8 cellular contexts compared by ENCODE assay signal in genomic region chr9:86354882-86355399, GRCh38. TPM values are rescaled to one million over a fixed set of nuclear protein-coding genes. Genes with fewer than 3 reads are reported as not detected.
A peak's percentile ranks its signal among the peaks of the same experiment; 100 is the strongest.
DNase-seq lines count a peak whose midpoint lies in the region; ATAC-seq and TF ChIP-seq lines count a peak whose summit lies in the region.

No MANE protein-coding gene starts in this region.

- H3K4me3 Mint-ChIP-seq in naive thymus-derived CD8-positive, alpha-beta T cell, result peak overlapping the region; percentile 94 to 99 (median 96)

- peaks cover 14 to 52% (median 37%) of the 10 kb centered on the region in 4 donors for H3K4me1 Mint-ChIP-seq in naive thymus-derived CD8-positive, alpha-beta T cell

- ATAC-seq in GM18519 (IDR thresholded peaks at IDR 0.05; ENCODE audit: low FRiP score, unreplicated experiment), result peak; percentile 2
- no peak for ATAC-seq in naive thymus-derived CD8-positive, alpha-beta T cell
- ATAC-seq in HG03442 (IDR thresholded peaks at IDR 0.05; ENCODE audit: unreplicated experiment), result no peak
- ATAC-seq in HG03520 (IDR thresholded peaks at IDR 0.05; ENCODE audit: unreplicated experiment), result no peak

- H3K27ac ChIP-seq in OCI-LY1 (ENCODE audit: low read depth, low read length, poor library complexity, severe bottlenecking) (no peak overlapping the region), duodenal mucosa (ENCODE audit: low read depth, low read length) (peak overlapping the region; percentile 89)

- no peak for TF ChIP-seq CTCF in OCI-LY1 (IDR thresholded peaks at IDR 0.05; ENCODE audit: low read length)

- H3K4me1 ChIP-seq in OCI-LY1 (ENCODE audit: insufficient read depth, low read length, severe bottlenecking) (peaks cover 37% of the 10 kb centered on the region), duodenal mucosa (ENCODE audit: control insufficient read depth in 1 of 2, insufficient read depth in 2 of 2, low read length in 2 of 2) (peaks cover 16 to 27% of the 10 kb centered on the region in 2 donors)

- H3K9me2 ChIP-seq in OCI-LY1 (ENCODE audit: low read depth, low read length), result no peaks in the 10 kb centered on the region

- H3K27me3 ChIP-seq in OCI-LY1 (ENCODE audit: insufficient read depth, low read length) (no peaks in the 10 kb centered on the region), duodenal mucosa (ENCODE audit: control insufficient read depth in 1 of 2, insufficient read depth in 2 of 2, low read length in 2 of 2) (no peaks in the 10 kb centered on the region)

- DNase-seq in naive thymus-derived CD8-positive, alpha-beta T cell, result no peak
- DNase-seq in SW 1271 (lab: John Stamatoyannopoulos, UW) (no peak), medulla oblongata (ENCODE audit: extremely low spot score) (no peak)

- H3K4me3 ChIP-seq in OCI-LY1 (ENCODE audit: low read depth, low read length, poor library complexity, severe bottlenecking), result peak overlapping the region; percentile 94
- peak overlapping the region; percentile 78 to 93 for H3K4me3 ChIP-seq in duodenal mucosa (ENCODE audit: low read depth in 1 of 2, low read length in 2 of 2)

- H3K36me3 ChIP-seq in OCI-LY1 (ENCODE audit: insufficient read depth, low read length), result peaks cover 4% of the 10 kb centered on the region; the same call in 1 of the 2 replicates
- H3K36me3 ChIP-seq in duodenal mucosa (ENCODE audit: control insufficient read depth in 1 of 2, insufficient read depth in 2 of 2, low read length in 2 of 2), result no peaks in the 10 kb centered on the region

- H3K79me2 ChIP-seq in OCI-LY1 (ENCODE audit: insufficient read depth, low read length), result peaks cover 36% of the 10 kb centered on the region

- peaks cover 0 to 18% (median 10%) of the 10 kb centered on the region in 3 donors for H3K36me3 Mint-ChIP-seq in naive thymus-derived CD8-positive, alpha-beta T cell

- no peaks in the 10 kb centered on the region for H4K20me1 ChIP-seq in OCI-LY1 (ENCODE audit: insufficient read depth, low read length)

- peak overlapping the region; percentile 44 for H3K9ac ChIP-seq in OCI-LY1 (ENCODE audit: low read length)
- peak overlapping the region; percentile 74 to 85 for H3K9ac ChIP-seq in duodenal mucosa (ENCODE audit: low read depth in 1 of 2, low read length in 2 of 2)

- no peak overlapping the region for H2AFZ ChIP-seq in OCI-LY1 (ENCODE audit: low read length)

- H3K4me2 ChIP-seq in OCI-LY1 (ENCODE audit: low read length), result peak overlapping the region; percentile 88

- no peaks in the 10 kb centered on the region for H3F3A ChIP-seq in OCI-LY1 (ENCODE audit: insufficient read depth, low read length)

- H3K9me3 Mint-ChIP-seq in naive thymus-derived CD8-positive, alpha-beta T cell, result no peaks in the 10 kb centered on the region

- no peaks in the 10 kb centered on the region for H3K27me3 Mint-ChIP-seq in naive thymus-derived CD8-positive, alpha-beta T cell

- peak overlapping the region; percentile 76 to 97 (median 94) for H3K27ac Mint-ChIP-seq in naive thymus-derived CD8-positive, alpha-beta T cell

- H3K9me3 ChIP-seq in OCI-LY1 (ENCODE audit: low read length) (no peaks in the 10 kb centered on the region), duodenal mucosa (ENCODE audit: control insufficient read depth in 1 of 2, low read length in 2 of 2) (no peaks in the 10 kb centered on the region)

- POLR2A ChIA-PET in naive thymus-derived CD8-positive, alpha-beta T cell (lab: Charles Lee), result interaction anchor here (1.3 kb wide), 1 partner anchor 72 kb away, joined by 6 read pairs; the partner anchor contains the start of gene ISCA1

RNA-seq across cellular contexts. Expression of gene TUT7, which starts 0.7 kb away (rescaled TPM):
- 10 to 100 TPM; 48.8 to 50.5 TPM for total RNA-seq in naive thymus-derived CD8-positive, alpha-beta T cell
- 10 to 100 TPM in 2 of 3 donors, 1 to 10 TPM in 1; 9.6 to 16.9 (median 14.3) TPM for polyA plus RNA-seq in naive thymus-derived CD8-positive, alpha-beta T cell
